2 cellular contexts compared by ENCODE assay signal in the genomic region with DNA sequence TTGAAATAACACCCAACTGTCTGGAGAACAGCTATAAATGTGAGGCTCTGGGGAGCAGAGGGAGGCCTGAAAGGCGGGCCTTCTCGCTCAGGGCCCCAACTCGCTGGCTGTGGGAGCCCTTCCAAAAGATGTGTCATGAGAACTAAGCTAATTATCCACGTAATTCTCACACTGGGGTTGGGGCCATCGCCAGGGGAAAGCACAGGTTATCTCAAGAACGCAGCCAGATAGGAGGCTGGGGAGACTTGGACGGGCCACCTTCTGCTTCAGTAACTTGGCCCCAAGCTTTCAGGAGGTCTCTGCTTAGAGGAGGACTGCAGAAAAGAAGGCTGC.
TF ChIP-seq lines count a peak whose summit lies in the region.

No MANE protein-coding gene starts in this region.

TF ChIP-seq in GM23338, 12 proteins besides CTCF, POLR2A, EP300 and RAD21 (continued from another document):
- TF ChIP-seq, protein P1, sequence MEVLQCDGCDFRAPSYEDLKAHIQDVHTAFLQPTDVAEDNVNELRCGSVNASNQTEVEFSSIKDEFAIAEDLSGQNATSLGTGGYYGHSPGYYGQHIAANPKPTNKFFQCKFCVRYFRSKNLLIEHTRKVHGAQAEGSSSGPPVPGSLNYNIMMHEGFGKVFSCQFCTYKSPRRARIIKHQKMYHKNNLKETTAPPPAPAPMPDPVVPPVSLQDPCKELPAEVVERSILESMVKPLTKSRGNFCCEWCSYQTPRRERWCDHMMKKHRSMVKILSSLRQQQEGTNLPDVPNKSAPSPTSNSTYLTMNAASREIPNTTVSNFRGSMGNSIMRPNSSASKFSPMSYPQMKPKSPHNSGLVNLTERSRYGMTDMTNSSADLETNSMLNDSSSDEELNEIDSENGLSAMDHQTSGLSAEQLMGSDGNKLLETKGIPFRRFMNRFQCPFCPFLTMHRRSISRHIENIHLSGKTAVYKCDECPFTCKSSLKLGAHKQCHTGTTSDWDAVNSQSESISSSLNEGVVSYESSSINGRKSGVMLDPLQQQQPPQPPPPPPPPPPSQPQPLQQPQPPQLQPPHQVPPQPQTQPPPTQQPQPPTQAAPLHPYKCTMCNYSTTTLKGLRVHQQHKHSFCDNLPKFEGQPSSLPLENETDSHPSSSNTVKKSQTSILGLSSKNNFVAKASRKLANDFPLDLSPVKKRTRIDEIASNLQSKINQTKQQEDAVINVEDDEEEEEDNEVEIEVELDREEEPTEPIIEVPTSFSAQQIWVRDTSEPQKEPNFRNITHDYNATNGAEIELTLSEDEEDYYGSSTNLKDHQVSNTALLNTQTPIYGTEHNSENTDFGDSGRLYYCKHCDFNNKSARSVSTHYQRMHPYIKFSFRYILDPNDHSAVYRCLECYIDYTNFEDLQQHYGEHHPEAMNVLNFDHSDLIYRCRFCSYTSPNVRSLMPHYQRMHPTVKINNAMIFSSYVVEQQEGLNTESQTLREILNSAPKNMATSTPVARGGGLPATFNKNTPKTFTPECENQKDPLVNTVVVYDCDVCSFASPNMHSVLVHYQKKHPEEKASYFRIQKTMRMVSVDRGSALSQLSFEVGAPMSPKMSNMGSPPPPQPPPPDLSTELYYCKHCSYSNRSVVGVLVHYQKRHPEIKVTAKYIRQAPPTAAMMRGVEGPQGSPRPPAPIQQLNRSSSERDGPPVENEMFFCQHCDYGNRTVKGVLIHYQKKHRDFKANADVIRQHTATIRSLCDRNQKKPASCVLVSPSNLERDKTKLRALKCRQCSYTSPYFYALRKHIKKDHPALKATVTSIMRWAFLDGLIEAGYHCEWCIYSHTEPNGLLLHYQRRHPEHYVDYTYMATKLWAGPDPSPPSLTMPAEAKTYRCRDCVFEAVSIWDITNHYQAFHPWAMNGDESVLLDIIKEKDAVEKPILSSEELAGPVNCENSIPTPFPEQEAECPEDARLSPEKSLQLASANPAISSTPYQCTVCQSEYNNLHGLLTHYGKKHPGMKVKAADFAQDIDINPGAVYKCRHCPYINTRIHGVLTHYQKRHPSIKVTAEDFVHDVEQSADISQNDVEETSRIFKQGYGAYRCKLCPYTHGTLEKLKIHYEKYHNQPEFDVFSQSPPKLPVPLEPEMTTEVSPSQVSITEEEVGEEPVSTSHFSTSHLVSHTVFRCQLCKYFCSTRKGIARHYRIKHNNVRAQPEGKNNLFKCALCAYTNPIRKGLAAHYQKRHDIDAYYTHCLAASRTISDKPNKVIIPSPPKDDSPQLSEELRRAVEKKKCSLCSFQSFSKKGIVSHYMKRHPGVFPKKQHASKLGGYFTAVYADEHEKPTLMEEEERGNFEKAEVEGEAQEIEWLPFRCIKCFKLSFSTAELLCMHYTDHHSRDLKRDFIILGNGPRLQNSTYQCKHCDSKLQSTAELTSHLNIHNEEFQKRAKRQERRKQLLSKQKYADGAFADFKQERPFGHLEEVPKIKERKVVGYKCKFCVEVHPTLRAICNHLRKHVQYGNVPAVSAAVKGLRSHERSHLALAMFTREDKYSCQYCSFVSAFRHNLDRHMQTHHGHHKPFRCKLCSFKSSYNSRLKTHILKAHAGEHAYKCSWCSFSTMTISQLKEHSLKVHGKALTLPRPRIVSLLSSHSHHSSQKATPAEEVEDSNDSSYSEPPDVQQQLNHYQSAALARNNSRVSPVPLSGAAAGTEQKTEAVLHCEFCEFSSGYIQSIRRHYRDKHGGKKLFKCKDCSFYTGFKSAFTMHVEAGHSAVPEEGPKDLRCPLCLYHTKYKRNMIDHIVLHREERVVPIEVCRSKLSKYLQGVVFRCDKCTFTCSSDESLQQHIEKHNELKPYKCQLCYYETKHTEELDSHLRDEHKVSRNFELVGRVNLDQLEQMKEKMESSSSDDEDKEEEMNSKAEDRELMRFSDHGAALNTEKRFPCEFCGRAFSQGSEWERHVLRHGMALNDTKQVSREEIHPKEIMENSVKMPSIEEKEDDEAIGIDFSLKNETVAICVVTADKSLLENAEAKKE (CRISPR knock-in tag; IDR thresholded peaks at IDR 0.05), result no peak
- TF ChIP-seq JUNB (IDR thresholded peaks at IDR 0.05; ENCODE audit: unreplicated experiment) (no peak), POLR2AphosphoS5 (IDR thresholded peaks at IDR 0.05; ENCODE audit: low read depth) (no peak), ZNF114 (CRISPR knock-in tag; IDR thresholded peaks at IDR 0.05) (no peak), NANOG (IDR thresholded peaks at IDR 0.05; ENCODE audit: borderline replicate concordance) (no peak), EZH2phosphoT487 (IDR thresholded peaks at IDR 0.05; ENCODE audit: unreplicated experiment) (no peak), ZNF331 (CRISPR knock-in tag; IDR thresholded peaks at IDR 0.05; ENCODE audit: low read depth) (no peak)

TF ChIP-seq in WTC11, 78 proteins besides CTCF, POLR2A, EP300 and RAD21 (continued from another document):
- TF ChIP-seq HMGA2 (CRISPR knock-in tag; IDR thresholded peaks at IDR 0.05) (no peak), SP1 (CRISPR knock-in tag; conservative IDR thresholded peaks at IDR 0.05) (no peak), PRRX2 (CRISPR knock-in tag; IDR thresholded peaks at IDR 0.05) (no peak), SMAD4 (CRISPR knock-in tag; IDR thresholded peaks at IDR 0.05) (no peak), ZNF396 (CRISPR knock-in tag; IDR thresholded peaks at IDR 0.05; ENCODE audit: borderline replicate concordance) (no peak), TCF7 (CRISPR knock-in tag; IDR thresholded peaks at IDR 0.05; ENCODE audit: low read depth) (no peak), ZNF121 (CRISPR knock-in tag; IDR thresholded peaks at IDR 0.05) (no peak)
